14 cellular contexts compared by ENCODE assay signal in the genomic region with DNA sequence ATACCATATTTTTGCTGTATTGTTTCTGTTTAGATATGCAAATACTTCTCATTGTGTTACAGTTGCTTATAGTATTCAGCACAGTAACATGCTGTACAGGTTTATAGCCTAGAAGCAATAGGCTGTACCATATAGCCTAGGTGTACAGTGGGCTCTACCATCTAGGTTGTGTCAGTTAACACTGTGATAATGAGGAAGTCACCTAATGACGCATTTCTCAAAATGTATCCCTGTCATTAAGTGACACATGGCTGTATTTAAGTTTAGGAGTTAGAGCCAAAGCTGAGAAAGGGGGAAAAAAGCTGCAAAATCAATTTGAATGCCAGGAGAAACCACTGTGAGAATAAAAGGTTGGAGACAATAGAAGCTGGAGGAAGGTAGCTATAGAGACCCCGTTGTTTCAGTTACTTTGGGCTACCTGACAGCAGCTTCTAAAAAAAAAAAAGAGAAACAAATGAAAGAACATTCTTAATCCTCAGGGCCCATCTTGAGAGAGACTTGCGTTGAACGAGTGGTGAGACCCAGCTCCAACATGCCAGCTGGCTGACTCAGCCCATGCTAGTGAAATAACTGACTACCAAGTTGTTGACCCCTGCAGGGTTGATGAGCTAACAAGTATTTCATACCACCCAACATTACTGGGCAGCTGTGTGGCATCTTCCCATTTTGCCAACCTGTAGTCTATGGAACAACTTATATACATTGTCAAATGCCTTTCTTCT. TPM values are rescaled to one million over a fixed set of nuclear protein-coding genes. Genes with fewer than 3 reads are reported as not detected.
DNase-seq lines count a peak whose midpoint lies in the region; ATAC-seq, FAIRE-seq and TF ChIP-seq lines count a peak whose summit lies in the region.
"Had no signal": no experiment of that assay in that cellular context is flagged by ENCODE, and none has a peak within 500 bp of the region (broad histone marks: within the 10 kb centered on the region; RNA-seq: fewer than 3 reads in every experiment).

No MANE protein-coding gene starts in this region.

- TF ChIP-seq EP300 in GM12878 (IDR thresholded peaks at IDR 0.05; ENCODE audit: borderline replicate concordance in 1 of 2, control insufficient read depth in 1 of 2, low read depth in 2 of 2, low read length in 2 of 2), result no peak

- no peak overlapping the region for H3K9ac ChIP-seq in GM12878 (ENCODE audit: control insufficient read depth, insufficient read depth, low read length)

- in situ Hi-C loops in GM12878 (cut with MboI), result no loop called here

- H3K27me3 ChIP-seq in GM12878 (replicated peaks in 1 of 2; ENCODE audit: control insufficient read depth in 2 of 2, insufficient read depth in 2 of 2, low read length in 1 of 2), result no peaks in the 10 kb centered on the region
- no peaks in the 10 kb centered on the region for H3K27me3 ChIP-seq in left lung
- H3K27me3 ChIP-seq: ascending aorta had no signal

- peaks cover 39% of the 10 kb centered on the region for H3K4me1 ChIP-seq in GM12878 (ENCODE audit: control insufficient read depth, insufficient read depth, low read length)
- peaks cover 0 to 15% of the 10 kb centered on the region in 2 donors for H3K4me1 ChIP-seq in left lung

- WGBS in GM12878 (ENCODE audit: insufficient coverage, insufficient replicate concordance, low lambda C conversion rate, missing lambda C conversion rate), result 100% methylated on average over 4 of the region's 4 CpGs

- no peak for TF ChIP-seq CTCF in GM12878 (IDR thresholded peaks at IDR 0.05 in 2 of 3, conservative IDR thresholded peaks at IDR 0.05 in 1 of 3; ENCODE audit: control insufficient read depth in 2 of 3, extremely low read depth in 1 of 3, insufficient read depth in 1 of 3, low read depth in 3 of 3, low read length in 3 of 3)
- TF ChIP-seq CTCF in left lung (IDR thresholded peaks at IDR 0.05), result no peak

- CTCF ChIA-PET in GM12878 (lab: Yijun Ruan, JAX), result interaction anchor here (1.1 to 4.0 kb wide), 12 partner anchors 9 to 277 kb away, joined by 3 to 35 read pairs (median 6); a partner anchor contains a TSS

- FAIRE-seq in HTR-8/SVneo (lab: Jason Lieb, UNC) (peak; percentile 86), GM12878 (lab: Jason Lieb, UNC) (no peak)

- TF ChIP-seq RAD21 in GM12878 (IDR thresholded peaks at IDR 0.05; ENCODE audit: insufficient read depth, low read depth, low read length), result no peak

- RAD21 ChIA-PET in GM12878 (lab: Charles Lee; ENCODE audit: unreplicated experiment), result interaction anchor here (0.8 to 2.5 kb wide), 8 partner anchors 9 to 127 kb away, joined by 3 to 10 read pairs (median 4); a partner anchor contains a TSS

- POLR2A ChIA-PET in GM12878 (lab: Charles Lee), result interaction anchor here (0.5 to 0.9 kb wide), 4 partner anchors 9 to 44 kb away, joined by 3 to 4 read pairs (median 3); a partner anchor contains a TSS

- TF ChIP-seq POLR2A in GM12878 (IDR thresholded peaks at IDR 0.05; ENCODE audit: low read depth, low read length), result no peak

- peaks cover 97% of the 10 kb centered on the region for H3K79me2 ChIP-seq in GM12878 (ENCODE audit: control insufficient read depth, insufficient read depth, low read length)

- no peak overlapping the region for H3K27ac ChIP-seq in GM12878 (ENCODE audit: control insufficient read depth, insufficient read depth)
- H3K27ac ChIP-seq in left lung, result no peak overlapping the region
- H3K27ac ChIP-seq: ascending aorta, HL-60 had no signal

- H3K4me3 ChIP-seq in GM12878 (no peak overlapping the region), left lung (no peak overlapping the region)
- H3K4me3 ChIP-seq: ascending aorta had no signal

- H2AFZ ChIP-seq in GM12878 (ENCODE audit: control insufficient read depth, low read depth, low read length), result no peak overlapping the region

- no peaks in the 10 kb centered on the region for H4K20me1 ChIP-seq in GM12878 (ENCODE audit: control insufficient read depth, insufficient read depth)

- BruUV-seq in GM12878 (replicated peaks; lab: Mats Ljungman, UMichigan), result no TSS peak

- ATAC-seq in GM12878, result peak; percentile 55
- peak; percentile 77 for ATAC-seq in left lung
- ATAC-seq: left colon; stimulated activated naive CD8-positive, alpha-beta T cell treated with anti-CD3 and anti-CD28 coated beads, Interleukin-15, amount 100 ng/mL, for 72 hours had no signal

- H3K36me3 ChIP-seq in GM12878 (ENCODE audit: control insufficient read depth in 2 of 2, insufficient read depth in 2 of 2, low read length in 1 of 2) (peaks cover 0 to 8% of the 10 kb centered on the region in 2 experiments; a peak in 2 of 4 replicates), left lung (no peaks in the 10 kb centered on the region)
- H3K36me3 ChIP-seq: ascending aorta had no signal

- peaks cover 3% of the 10 kb centered on the region for H3K9me3 ChIP-seq in GM12878 (replicated peaks; ENCODE audit: control insufficient read depth, insufficient read depth, low read length)
- H3K9me3 ChIP-seq in left lung, result peaks cover 0 to 4% of the 10 kb centered on the region in 2 donors

- H3K4me2 ChIP-seq in GM12878 (ENCODE audit: control insufficient read depth, insufficient read depth), result peak overlapping the region; percentile 28; the same call in 1 of the 2 replicates

- SMC1A ChIA-PET in GM12878 (lab: Charles Lee; ENCODE audit: uncharacterized antibody, unreplicated experiment), result interaction anchor here (0.7 to 3.5 kb wide), 8 partner anchors 9 to 71 kb away, joined by 4 to 16 read pairs (median 10); a partner anchor contains a TSS

- intact Hi-C loops in GM12878 (cut with micrococcal nuclease; ENCODE audit: unreplicated experiment) (no loop called here), left lung (cut with DNase I) (no loop called here)

- DNase-seq in AG08395 (ENCODE audit: low spot score), result peak; percentile 65
- DNase-seq in HTR-8/SVneo (ENCODE audit: insufficient read length, low spot score), result peak; percentile 50
- DNase-seq in GM12878 (ENCODE audit: low read depth, low spot score), result no peak
- DNase-seq in left lung, result no peak
- no peak for DNase-seq in NCI-H1105 treated with DMSO at 0.1 percent for 48 hours (lab: John Stamatoyannopoulos, UW)
- DNase-seq in NCI-H1930 (lab: John Stamatoyannopoulos, UW), result no peak
- DNase-seq in NCI-H187 (lab: John Stamatoyannopoulos, UW), result no peak
- no peak for DNase-seq in iPS-NIHi11 (ENCODE audit: low spot score)
- DNase-seq: C1 segment of cervical spinal cord; left colon; NCI-H1694; stimulated activated naive CD8-positive, alpha-beta T cell treated with anti-CD3 and anti-CD28 coated beads, Interleukin-15, amount 100 ng/mL, for 72 hours had no signal

TF ChIP-seq in GM12878, 131 proteins besides CTCF, POLR2A, EP300 and RAD21:
- TF ChIP-seq ATF7 (IDR thresholded peaks at IDR 0.05; ENCODE audit: low read depth), result peak; percentile 74
- TF ChIP-seq ZNF622 (IDR thresholded peaks at IDR 0.05), result no peak
- peak in 1 of 2 experiments; percentile 23; a peak in 1 of 4 replicates for TF ChIP-seq BHLHE40 (IDR thresholded peaks at IDR 0.05; ENCODE audit: borderline replicate concordance in 1 of 2, low read depth in 2 of 2, low read length in 1 of 2)
- TF ChIP-seq, protein P1, sequence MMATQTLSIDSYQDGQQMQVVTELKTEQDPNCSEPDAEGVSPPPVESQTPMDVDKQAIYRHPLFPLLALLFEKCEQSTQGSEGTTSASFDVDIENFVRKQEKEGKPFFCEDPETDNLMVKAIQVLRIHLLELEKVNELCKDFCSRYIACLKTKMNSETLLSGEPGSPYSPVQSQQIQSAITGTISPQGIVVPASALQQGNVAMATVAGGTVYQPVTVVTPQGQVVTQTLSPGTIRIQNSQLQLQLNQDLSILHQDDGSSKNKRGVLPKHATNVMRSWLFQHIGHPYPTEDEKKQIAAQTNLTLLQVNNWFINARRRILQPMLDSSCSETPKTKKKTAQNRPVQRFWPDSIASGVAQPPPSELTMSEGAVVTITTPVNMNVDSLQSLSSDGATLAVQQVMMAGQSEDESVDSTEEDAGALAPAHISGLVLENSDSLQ (IDR thresholded peaks at IDR 0.05), result 0 out of 2 replicates have a peak, but pooled peaks have one; percentile 27
- TF ChIP-seq SMAD5 (IDR thresholded peaks at IDR 0.05; ENCODE audit: low read depth), result no peak
- TF ChIP-seq SPI1 (IDR thresholded peaks at IDR 0.05; ENCODE audit: borderline replicate concordance, insufficient read depth, low read depth, low read length), result peak; percentile 65; the same call in 1 of the 2 replicates

RNA-seq across cellular contexts. Expression of a gene that starts 8.7 kb away (rescaled TPM):
- 81.2 and 83.7 TPM in 2 replicates for total RNA-seq in GM12878 (2013; cell fraction: nucleolus; rRNA removed)
- total RNA-seq in GM12878 (2014; rRNA removed) (85.0 and 103 TPM in 2 replicates), GM12878 (2014; rRNA removed; fragmentation: Illumina TruSeq; extraction: Trizol) (75.2 and 80.4 TPM in 2 replicates), GM12878 (2021) (62.9 and 66.1 TPM in 2 replicates), left lung (10 to 100 TPM; 53.4 to 62.2 TPM)
- polyA plus RNA-seq in GM12878 (2011; ENCODE audit: low read depth), result 27.6 TPM
- polyA plus RNA-seq in GM12878 (2011; rRNA removed) (133 and 173 TPM in 2 replicates), GM12878 (2014; fragmentation: Illumina TruSeq; extraction: Trizol) (80.1 and 91.5 TPM in 2 replicates), GM12878 (2014; fragmentation: Nextera tagmentation; extraction: Ambion mirVana) (100 to 1,000 TPM in 1 of 2 experiments, 10 to 100 TPM in 1; 76.4 to 101 TPM), GM12878 (2014; rRNA removed) (71.3 and 86.3 TPM in 2 replicates), GM12878 (2016; fragmentation: Nextera tagmentation; extraction: Ambion mirVana) (100 to 1,000 TPM; 120 to 128 TPM)
- 61.8 and 66.8 TPM in 2 replicates for polyA plus RNA-seq in GM12878 (2011; cell fraction: cytosol; rRNA removed)
- polyA plus RNA-seq in GM12878 (2011; cell fraction: nucleus; rRNA removed), result 44.3 and 53.4 TPM in 2 replicates
- 35.5 and 48.1 TPM in 2 replicates for polyA plus RNA-seq in GM12878 (2012)
- 50.3 and 64.1 TPM in 2 replicates for polyA minus RNA-seq in GM12878 (2011; rRNA and poly(A)+ RNA removed)
- 14.7 and 17.2 TPM in 2 replicates for polyA minus RNA-seq in GM12878 (2011; cell fraction: cytosol; rRNA and poly(A)+ RNA removed)
- polyA minus RNA-seq in GM12878 (2011; cell fraction: nucleus; rRNA and poly(A)+ RNA removed), result 31.4 and 42.0 TPM in 2 replicates

Comparison
In these comparisons a context has a peak if more than half of its experiments do, and no peak if none do; other contexts are left out.
1. DNase-seq: peak in AG08395 (single experiment) and HTR-8/SVneo (single experiment); none in GM12878 (single experiment), left lung (0 of 2), NCI-H1105 treated with DMSO at 0.1 percent for 48 hours (single experiment), NCI-H1930 (0 of 2), NCI-H187 (0 of 2) and iPS-NIHi11 (single experiment).